In genomic region chr2:165064743-165065142, GRCh38 we compare ENCODE assay signal across 27 cellular contexts.
"Had no signal": no experiment of that assay in that cellular context is flagged by ENCODE, and none has a peak within 500 bp of the region (broad histone marks: within the 10 kb centered on the region; RNA-seq: fewer than 3 reads in every experiment).

No MANE protein-coding gene starts in this region.

- H3K27ac ChIP-seq: brain microvascular endothelial cell, cardiac muscle cell, coronary artery, SJSA1 had no signal

- H3K27me3 ChIP-seq: brain microvascular endothelial cell, cardiac muscle cell, SJSA1 had no signal

- DNase-seq: activated CD4-positive, alpha-beta T cell treated with anti-CD3 and anti-CD28 coated beads, Interleukin-2, amount 10 ng/mL, durations not matched to agents 24 days and 14 days; activated CD4-positive, alpha-beta T cell treated with anti-CD3 and anti-CD28 coated beads, Interleukin-2, amount 50 U/mL, for 4 hours; activated CD8-positive, alpha-beta T cell treated with anti-CD3 and anti-CD28 coated beads for 36 hours; activated effector memory CD4-positive, alpha-beta T cell treated with anti-CD3 and anti-CD28 coated beads, Interleukin-2, amount 50 U/mL, for 16 hours; activated naive CD4-positive, alpha-beta T cell; activated naive CD4-positive, alpha-beta T cell treated with anti-CD3 and anti-CD28 coated beads, Interleukin-2, amount 50 U/mL, for 16 hours; activated naive CD8-positive, alpha-beta T cell treated with anti-CD3 and anti-CD28 coated beads for 36 hours; activated T-cell treated with anti-CD3 and anti-CD28 coated beads, Interleukin-2, amount 50 U/mL, for 1 hour; activated T-cell treated with anti-CD3 and anti-CD28 coated beads, Interleukin-2, amount 50 U/mL, for 72 hours; amniotic stem cell; aorta; brain microvascular endothelial cell; NCI-H1092 treated with DMSO at 0.1 percent for 48 hours; NCI-H1436 treated with DMSO at 0.1 percent for 48 hours; NCI-H1694 treated with DMSO at 0.1 percent for 48 hours; NCI-H2029; NCI-H510A; NCI-H526 treated with DMSO at 0.1 percent for 48 hours; NCI-H774; OCI-M1; SHP77 treated with DMSO at 0.1 percent for 48 hours; SK-N-SH had no signal

- H3K4me3 ChIP-seq: cardiac muscle cell, coronary artery, SJSA1 had no signal

- FAIRE-seq: TTC549 had no signal

- H3K4me2 ChIP-seq: SK-N-SH had no signal

- H3K9ac ChIP-seq: SK-N-SH had no signal

- H3K36me3 ChIP-seq: brain microvascular endothelial cell, cardiac muscle cell, SJSA1 had no signal

- ATAC-seq: activated CD8-positive, alpha-beta T cell treated with anti-CD3 and anti-CD28 coated beads for 36 hours; activated T-cell treated with anti-CD3 and anti-CD28 coated beads, Interleukin-2, amount 50 U/mL, for 72 hours; activated T-helper 17 cell treated with anti-CD3 and anti-CD28 coated beads, Interleukin-2, amount 50 U/mL, for 72 hours had no signal

- H3K9me3 ChIP-seq: SJSA1, SK-N-SH had no signal
